Comparison of ENCODE assay signal across 1 cellular context in the genomic region with DNA sequence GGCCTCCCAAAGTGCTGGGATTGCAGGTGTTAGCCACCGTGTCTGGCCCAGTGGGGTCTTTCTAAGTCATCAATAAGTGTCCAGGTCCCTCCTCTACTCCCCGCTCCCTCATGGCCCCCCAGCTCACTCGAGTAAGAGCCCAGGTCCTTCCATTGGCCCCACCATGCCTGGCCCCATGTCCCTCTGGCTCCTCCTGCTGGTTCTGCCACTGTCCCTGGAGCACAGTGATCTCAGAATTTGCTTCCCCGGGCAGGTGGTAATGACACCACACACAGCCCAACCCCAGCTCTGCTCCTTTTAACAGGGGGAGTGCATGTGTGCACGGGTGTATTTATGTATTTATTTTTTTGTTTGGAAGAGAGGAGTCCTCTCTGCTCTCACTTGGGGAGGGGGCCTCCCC.
TF ChIP-seq lines count a peak whose summit lies in the region.

No MANE protein-coding gene starts in this region.

TF ChIP-seq in GM23338, 12 proteins besides CTCF, POLR2A, EP300 and RAD21 (continued from another document):
- TF ChIP-seq, protein P1, sequence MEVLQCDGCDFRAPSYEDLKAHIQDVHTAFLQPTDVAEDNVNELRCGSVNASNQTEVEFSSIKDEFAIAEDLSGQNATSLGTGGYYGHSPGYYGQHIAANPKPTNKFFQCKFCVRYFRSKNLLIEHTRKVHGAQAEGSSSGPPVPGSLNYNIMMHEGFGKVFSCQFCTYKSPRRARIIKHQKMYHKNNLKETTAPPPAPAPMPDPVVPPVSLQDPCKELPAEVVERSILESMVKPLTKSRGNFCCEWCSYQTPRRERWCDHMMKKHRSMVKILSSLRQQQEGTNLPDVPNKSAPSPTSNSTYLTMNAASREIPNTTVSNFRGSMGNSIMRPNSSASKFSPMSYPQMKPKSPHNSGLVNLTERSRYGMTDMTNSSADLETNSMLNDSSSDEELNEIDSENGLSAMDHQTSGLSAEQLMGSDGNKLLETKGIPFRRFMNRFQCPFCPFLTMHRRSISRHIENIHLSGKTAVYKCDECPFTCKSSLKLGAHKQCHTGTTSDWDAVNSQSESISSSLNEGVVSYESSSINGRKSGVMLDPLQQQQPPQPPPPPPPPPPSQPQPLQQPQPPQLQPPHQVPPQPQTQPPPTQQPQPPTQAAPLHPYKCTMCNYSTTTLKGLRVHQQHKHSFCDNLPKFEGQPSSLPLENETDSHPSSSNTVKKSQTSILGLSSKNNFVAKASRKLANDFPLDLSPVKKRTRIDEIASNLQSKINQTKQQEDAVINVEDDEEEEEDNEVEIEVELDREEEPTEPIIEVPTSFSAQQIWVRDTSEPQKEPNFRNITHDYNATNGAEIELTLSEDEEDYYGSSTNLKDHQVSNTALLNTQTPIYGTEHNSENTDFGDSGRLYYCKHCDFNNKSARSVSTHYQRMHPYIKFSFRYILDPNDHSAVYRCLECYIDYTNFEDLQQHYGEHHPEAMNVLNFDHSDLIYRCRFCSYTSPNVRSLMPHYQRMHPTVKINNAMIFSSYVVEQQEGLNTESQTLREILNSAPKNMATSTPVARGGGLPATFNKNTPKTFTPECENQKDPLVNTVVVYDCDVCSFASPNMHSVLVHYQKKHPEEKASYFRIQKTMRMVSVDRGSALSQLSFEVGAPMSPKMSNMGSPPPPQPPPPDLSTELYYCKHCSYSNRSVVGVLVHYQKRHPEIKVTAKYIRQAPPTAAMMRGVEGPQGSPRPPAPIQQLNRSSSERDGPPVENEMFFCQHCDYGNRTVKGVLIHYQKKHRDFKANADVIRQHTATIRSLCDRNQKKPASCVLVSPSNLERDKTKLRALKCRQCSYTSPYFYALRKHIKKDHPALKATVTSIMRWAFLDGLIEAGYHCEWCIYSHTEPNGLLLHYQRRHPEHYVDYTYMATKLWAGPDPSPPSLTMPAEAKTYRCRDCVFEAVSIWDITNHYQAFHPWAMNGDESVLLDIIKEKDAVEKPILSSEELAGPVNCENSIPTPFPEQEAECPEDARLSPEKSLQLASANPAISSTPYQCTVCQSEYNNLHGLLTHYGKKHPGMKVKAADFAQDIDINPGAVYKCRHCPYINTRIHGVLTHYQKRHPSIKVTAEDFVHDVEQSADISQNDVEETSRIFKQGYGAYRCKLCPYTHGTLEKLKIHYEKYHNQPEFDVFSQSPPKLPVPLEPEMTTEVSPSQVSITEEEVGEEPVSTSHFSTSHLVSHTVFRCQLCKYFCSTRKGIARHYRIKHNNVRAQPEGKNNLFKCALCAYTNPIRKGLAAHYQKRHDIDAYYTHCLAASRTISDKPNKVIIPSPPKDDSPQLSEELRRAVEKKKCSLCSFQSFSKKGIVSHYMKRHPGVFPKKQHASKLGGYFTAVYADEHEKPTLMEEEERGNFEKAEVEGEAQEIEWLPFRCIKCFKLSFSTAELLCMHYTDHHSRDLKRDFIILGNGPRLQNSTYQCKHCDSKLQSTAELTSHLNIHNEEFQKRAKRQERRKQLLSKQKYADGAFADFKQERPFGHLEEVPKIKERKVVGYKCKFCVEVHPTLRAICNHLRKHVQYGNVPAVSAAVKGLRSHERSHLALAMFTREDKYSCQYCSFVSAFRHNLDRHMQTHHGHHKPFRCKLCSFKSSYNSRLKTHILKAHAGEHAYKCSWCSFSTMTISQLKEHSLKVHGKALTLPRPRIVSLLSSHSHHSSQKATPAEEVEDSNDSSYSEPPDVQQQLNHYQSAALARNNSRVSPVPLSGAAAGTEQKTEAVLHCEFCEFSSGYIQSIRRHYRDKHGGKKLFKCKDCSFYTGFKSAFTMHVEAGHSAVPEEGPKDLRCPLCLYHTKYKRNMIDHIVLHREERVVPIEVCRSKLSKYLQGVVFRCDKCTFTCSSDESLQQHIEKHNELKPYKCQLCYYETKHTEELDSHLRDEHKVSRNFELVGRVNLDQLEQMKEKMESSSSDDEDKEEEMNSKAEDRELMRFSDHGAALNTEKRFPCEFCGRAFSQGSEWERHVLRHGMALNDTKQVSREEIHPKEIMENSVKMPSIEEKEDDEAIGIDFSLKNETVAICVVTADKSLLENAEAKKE (CRISPR knock-in tag; IDR thresholded peaks at IDR 0.05) = no peak
- TF ChIP-seq JUNB (IDR thresholded peaks at IDR 0.05; ENCODE audit: unreplicated experiment) (no peak), ZNF331 (CRISPR knock-in tag; IDR thresholded peaks at IDR 0.05; ENCODE audit: low read depth) (no peak), ZNF114 (CRISPR knock-in tag; IDR thresholded peaks at IDR 0.05) (no peak), EZH2phosphoT487 (IDR thresholded peaks at IDR 0.05; ENCODE audit: unreplicated experiment) (no peak), POLR2AphosphoS5 (IDR thresholded peaks at IDR 0.05; ENCODE audit: low read depth) (no peak), STAT1 (IDR thresholded peaks at IDR 0.05; ENCODE audit: unreplicated experiment) (no peak)
- TF ChIP-seq, protein P2, sequence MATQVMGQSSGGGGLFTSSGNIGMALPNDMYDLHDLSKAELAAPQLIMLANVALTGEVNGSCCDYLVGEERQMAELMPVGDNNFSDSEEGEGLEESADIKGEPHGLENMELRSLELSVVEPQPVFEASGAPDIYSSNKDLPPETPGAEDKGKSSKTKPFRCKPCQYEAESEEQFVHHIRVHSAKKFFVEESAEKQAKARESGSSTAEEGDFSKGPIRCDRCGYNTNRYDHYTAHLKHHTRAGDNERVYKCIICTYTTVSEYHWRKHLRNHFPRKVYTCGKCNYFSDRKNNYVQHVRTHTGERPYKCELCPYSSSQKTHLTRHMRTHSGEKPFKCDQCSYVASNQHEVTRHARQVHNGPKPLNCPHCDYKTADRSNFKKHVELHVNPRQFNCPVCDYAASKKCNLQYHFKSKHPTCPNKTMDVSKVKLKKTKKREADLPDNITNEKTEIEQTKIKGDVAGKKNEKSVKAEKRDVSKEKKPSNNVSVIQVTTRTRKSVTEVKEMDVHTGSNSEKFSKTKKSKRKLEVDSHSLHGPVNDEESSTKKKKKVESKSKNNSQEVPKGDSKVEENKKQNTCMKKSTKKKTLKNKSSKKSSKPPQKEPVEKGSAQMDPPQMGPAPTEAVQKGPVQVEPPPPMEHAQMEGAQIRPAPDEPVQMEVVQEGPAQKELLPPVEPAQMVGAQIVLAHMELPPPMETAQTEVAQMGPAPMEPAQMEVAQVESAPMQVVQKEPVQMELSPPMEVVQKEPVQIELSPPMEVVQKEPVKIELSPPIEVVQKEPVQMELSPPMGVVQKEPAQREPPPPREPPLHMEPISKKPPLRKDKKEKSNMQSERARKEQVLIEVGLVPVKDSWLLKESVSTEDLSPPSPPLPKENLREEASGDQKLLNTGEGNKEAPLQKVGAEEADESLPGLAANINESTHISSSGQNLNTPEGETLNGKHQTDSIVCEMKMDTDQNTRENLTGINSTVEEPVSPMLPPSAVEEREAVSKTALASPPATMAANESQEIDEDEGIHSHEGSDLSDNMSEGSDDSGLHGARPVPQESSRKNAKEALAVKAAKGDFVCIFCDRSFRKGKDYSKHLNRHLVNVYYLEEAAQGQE (IDR thresholded peaks at IDR 0.05; ENCODE audit: unreplicated experiment) = no peak
